Comparison of ENCODE assay signal across 12 cellular contexts in the genomic region with DNA sequence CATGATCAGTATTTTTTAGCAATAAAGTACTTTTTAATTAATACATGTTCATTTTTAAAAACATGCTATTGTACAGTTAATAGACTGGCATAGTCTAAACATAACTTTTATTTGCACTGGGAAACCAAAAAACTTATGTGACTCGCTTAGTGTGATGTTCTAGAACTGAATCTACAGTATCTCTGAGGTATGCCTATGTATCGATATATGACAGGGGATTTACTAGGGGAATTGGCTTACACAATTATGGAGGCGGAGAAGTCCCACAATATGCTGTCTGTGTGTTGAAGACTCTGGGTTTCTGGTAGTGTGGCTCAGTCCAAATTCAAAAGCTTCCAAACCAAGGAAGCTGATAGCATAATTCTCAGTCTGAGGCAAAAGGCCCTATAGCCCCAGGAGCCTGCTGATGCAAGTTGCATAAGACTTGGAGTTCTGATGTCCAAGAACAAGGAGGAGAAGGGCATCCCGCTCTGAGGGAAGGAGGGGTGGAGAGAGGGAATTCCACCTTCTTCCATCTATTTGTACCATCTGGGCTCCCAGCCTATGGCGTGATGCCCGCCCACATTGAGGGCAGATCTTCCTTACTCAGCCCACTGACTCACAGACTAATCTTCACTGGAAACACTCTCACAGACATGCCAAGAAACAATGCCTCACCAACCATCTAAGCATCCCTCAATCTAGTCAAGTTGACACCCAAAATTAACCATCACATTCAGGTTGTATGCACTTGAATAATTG. TPM values are rescaled to one million over a fixed set of nuclear protein-coding genes. Genes with fewer than 3 reads are reported as not detected.
A peak's percentile ranks its signal among the peaks of the same experiment; 100 is the strongest.
DNase-seq lines count a peak whose midpoint lies in the region; ATAC-seq, FAIRE-seq and TF ChIP-seq lines count a peak whose summit lies in the region.
"Had no signal": no experiment of that assay in that cellular context is flagged by ENCODE, and none has a peak within 500 bp of the region (broad histone marks: within the 10 kb centered on the region; RNA-seq: fewer than 3 reads in every experiment).

No MANE protein-coding gene starts in this region.

- H3K4me1 ChIP-seq in left lung (no peaks in the 10 kb centered on the region), tibial nerve (peaks cover 0 to 18% (median 0%) of the 10 kb centered on the region in 4 donors)

- H3K9me3 ChIP-seq in left lung (no peaks in the 10 kb centered on the region), tibial nerve (no peaks in the 10 kb centered on the region)
- H3K9me3 ChIP-seq: right lobe of liver had no signal

- peak; percentile 92 for ATAC-seq in activated naive CD8-positive, alpha-beta T cell treated with anti-CD3 and anti-CD28 coated beads, Interleukin-2, amount 50 U/mL, for 24 hours
- ATAC-seq in left lung (peak; percentile 14), HG02623 (IDR thresholded peaks at IDR 0.05; ENCODE audit: unreplicated experiment) (no peak)
- ATAC-seq: right lobe of liver had no signal

- intact Hi-C loops in left lung (cut with DNase I), result no loop called here

- no peak for TF ChIP-seq CTCF in AG09309 (IDR thresholded peaks at IDR 0.05; ENCODE audit: control insufficient read depth, insufficient read depth, low read depth, low read length, missing control alignments)
- no peak for TF ChIP-seq CTCF in left lung (IDR thresholded peaks at IDR 0.05)
- no peak for TF ChIP-seq CTCF in tibial nerve (IDR thresholded peaks at IDR 0.05)

- peaks cover 47% of the 10 kb centered on the region for H3K36me3 Mint-ChIP-seq in activated naive CD8-positive, alpha-beta T cell treated with anti-CD3 and anti-CD28 coated beads, Interleukin-2, amount 50 U/mL, for 24 hours (ENCODE audit: low read depth)

- peak; percentile 100 for FAIRE-seq in H54 (lab: Jason Lieb, UNC)

- H3K4me3 Mint-ChIP-seq in activated naive CD8-positive, alpha-beta T cell treated with anti-CD3 and anti-CD28 coated beads, Interleukin-2, amount 50 U/mL, for 24 hours, result no peak overlapping the region

- TF ChIP-seq EP300 in tibial nerve (IDR thresholded peaks at IDR 0.05), result no peak

- peak overlapping the region; percentile 8 for H3K27ac Mint-ChIP-seq in activated naive CD8-positive, alpha-beta T cell treated with anti-CD3 and anti-CD28 coated beads, Interleukin-2, amount 50 U/mL, for 24 hours

- H3K27ac ChIP-seq in left lung (no peak overlapping the region), tibial nerve (no peak overlapping the region)
- H3K27ac ChIP-seq: right lobe of liver had no signal

- H3K27me3 Mint-ChIP-seq in activated naive CD8-positive, alpha-beta T cell treated with anti-CD3 and anti-CD28 coated beads, Interleukin-2, amount 50 U/mL, for 24 hours, result no peaks in the 10 kb centered on the region

- peaks cover 24% of the 10 kb centered on the region for H3K4me1 Mint-ChIP-seq in activated naive CD8-positive, alpha-beta T cell treated with anti-CD3 and anti-CD28 coated beads, Interleukin-2, amount 50 U/mL, for 24 hours

- H3K9me3 Mint-ChIP-seq in activated naive CD8-positive, alpha-beta T cell treated with anti-CD3 and anti-CD28 coated beads, Interleukin-2, amount 50 U/mL, for 24 hours, result no peaks in the 10 kb centered on the region

- H3K36me3 ChIP-seq in left lung, result peaks cover 0 to 80% of the 10 kb centered on the region in 2 donors
- H3K36me3 ChIP-seq in tibial nerve, result peaks cover 0 to 71% (median 0%) of the 10 kb centered on the region in 3 donors

- DNase-seq in AG09309 (ENCODE audit: low read depth), result peak; percentile 49
- DNase-seq in H54 (ENCODE audit: insufficient read length, low spot score), result peak; percentile 35
- DNase-seq in activated naive CD8-positive, alpha-beta T cell treated with anti-CD3 and anti-CD28 coated beads, Interleukin-2, amount 50 U/mL, for 24 hours, result no peak
- DNase-seq in left lung, result no peak
- no peak for DNase-seq in tibial nerve (ENCODE audit: low spot score in 2 of 2)
- DNase-seq in iPS-NIHi11 (ENCODE audit: low spot score), result no peak
- DNase-seq in GM19238 (ENCODE audit: insufficient read length, low spot score), result no peak
- DNase-seq: activated naive CD4-positive, alpha-beta T cell treated with Interleukin-2 at 50 U/mL for 16 hours; effector CD4-positive, alpha-beta T cell; NCI-H345; right lobe of liver had no signal

- H3K27me3 ChIP-seq in left lung, result no peaks in the 10 kb centered on the region
- no peaks in the 10 kb centered on the region for H3K27me3 ChIP-seq in tibial nerve
- H3K27me3 ChIP-seq: right lobe of liver had no signal

- H3K4me3 ChIP-seq in AG09309 (ENCODE audit: control insufficient read depth, low read depth, low read length), result no peak overlapping the region
- H3K4me3 ChIP-seq in left lung, result no peak overlapping the region
- no peak overlapping the region for H3K4me3 ChIP-seq in tibial nerve
- H3K4me3 ChIP-seq: right lobe of liver had no signal

- TF ChIP-seq POLR2A in H54 (IDR thresholded peaks at IDR 0.05; ENCODE audit: low read depth, low read length) (no peak), tibial nerve (IDR thresholded peaks at IDR 0.05) (no peak)

- WGBS in tibial nerve, 2 donors, result 91 to 92% methylated on average over 6 of the region's 6 CpGs

RNA-seq across cellular contexts. Expression of gene ZNF638, which starts 27.5 kb away (rescaled TPM):
- total RNA-seq in left lung, result 10 to 100 TPM; 92.1 to 94.4 TPM
- 100 to 1,000 TPM; 202 to 286 (median 252) TPM for total RNA-seq in tibial nerve

Comparison
In these comparisons a context has a peak if more than half of its experiments do, and no peak if none do; other contexts are left out.
1. DNase-seq: peak in AG09309 (single experiment) and H54 (single experiment); none in activated naive CD8-positive, alpha-beta T cell treated with anti-CD3 and anti-CD28 coated beads, Interleukin-2, amount 50 U/mL, for 24 hours (single experiment), left lung (0 of 2), tibial nerve (0 of 2), iPS-NIHi11 (single experiment) and GM19238 (single experiment).